8 cellular contexts compared by ENCODE assay signal in the genomic region with DNA sequence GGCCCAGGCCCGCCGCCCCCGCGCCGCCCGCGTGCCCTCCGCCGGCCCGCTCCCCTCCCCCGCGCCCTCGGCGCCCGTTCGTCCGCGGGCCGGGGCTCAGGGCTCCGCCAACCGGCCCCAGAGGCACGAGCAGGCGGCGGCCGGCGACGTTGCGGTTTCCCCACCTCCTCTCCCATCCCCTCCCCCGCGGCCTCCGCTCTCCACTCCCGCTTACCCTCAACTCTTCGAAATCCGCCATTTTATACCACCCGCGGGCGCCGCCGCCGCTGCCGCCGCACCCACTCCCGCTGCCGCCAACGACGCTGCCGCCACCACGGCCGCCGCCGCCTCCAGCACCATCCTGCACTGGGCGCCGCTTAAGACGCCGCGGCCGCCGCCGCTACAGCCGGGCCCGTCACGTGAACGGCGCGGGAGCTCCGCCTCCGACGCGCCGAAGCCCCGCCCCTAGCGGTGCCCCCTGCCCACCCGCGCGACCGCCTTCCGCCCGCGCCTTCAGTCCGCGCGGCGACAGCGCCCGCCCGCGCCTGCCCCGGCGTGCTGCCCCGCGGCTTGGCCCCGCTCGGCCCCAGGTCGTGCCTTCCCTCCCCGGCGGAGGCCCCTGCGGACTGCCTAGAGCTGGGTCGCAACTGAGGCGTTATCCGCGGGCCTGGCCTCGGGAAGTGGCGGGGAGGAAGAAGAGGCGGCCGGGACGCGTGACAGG. TPM values are rescaled to one million over a fixed set of nuclear protein-coding genes. Genes with fewer than 3 reads are reported as not detected.
DNase-seq lines count a peak whose midpoint lies in the region; ATAC-seq lines count a peak whose summit lies in the region.

Gene KATNAL2, plus strand, starts transcription at position 495 of the 700 bp plus-strand sequence. CDS start 29,271 bp downstream, outside the sequence.
Gene PIAS2, minus strand, starts transcription at position 400 of the 700 bp plus-strand sequence. Its CDS starts 162 bp downstream, at position 238.

- no peaks in the 10 kb centered on the region for H3K27me3 Mint-ChIP-seq in effector memory CD8-positive, alpha-beta T cell

- peaks cover 3% of the 10 kb centered on the region for H3K36me3 Mint-ChIP-seq in effector memory CD8-positive, alpha-beta T cell (ENCODE audit: insufficient read depth)

- peak within 1 kb of the TSS; percentile 85 to 92 for H3K27ac Mint-ChIP-seq in effector memory CD8-positive, alpha-beta T cell

- H3K56ac ChIP-seq in mesendoderm (ENCODE audit: low read length), result peak within 1 kb of the TSS; percentile 95

- peaks cover 29 to 42% of the 10 kb centered on the region in 2 donors for H3K4me1 Mint-ChIP-seq in effector memory CD8-positive, alpha-beta T cell (ENCODE audit: low read depth in 2 of 2)

- H3K9me3 Mint-ChIP-seq in effector memory CD8-positive, alpha-beta T cell, result no peaks in the 10 kb centered on the region

- peaks cover 17% of the 10 kb centered on the region for H3K79me2 ChIP-seq in mesendoderm (ENCODE audit: control insufficient read depth, insufficient read depth, low read length)

- no CpG with 5 or more reads among the region's 107 CpGs for WGBS in mesendoderm (ENCODE audit: extremely low coverage, insufficient coverage, low lambda C conversion rate)

- no peak within 1 kb of the TSS for H2BK15ac ChIP-seq in mesendoderm (replicated peaks; ENCODE audit: low read depth)

- H4K8ac ChIP-seq in mesendoderm (ENCODE audit: low read depth, low read length), result no peak within 1 kb of the TSS

- H4K5ac ChIP-seq in mesendoderm (ENCODE audit: low read length), result no peak within 1 kb of the TSS

- H3K4me1 ChIP-seq in mesendoderm (ENCODE audit: control insufficient read depth, low read depth, low read length), result peaks cover 3% of the 10 kb centered on the region

- ATAC-seq in GM19324 (IDR thresholded peaks at IDR 0.05; ENCODE audit: low FRiP score, unreplicated experiment) (peak; percentile 94), HG03457 (IDR thresholded peaks at IDR 0.05; ENCODE audit: unreplicated experiment) (peak; percentile 76)
- peak; percentile 83 for ATAC-seq in effector memory CD8-positive, alpha-beta T cell (replicated peaks)

- H3K9ac ChIP-seq in mesendoderm (ENCODE audit: low read length), result peak within 1 kb of the TSS; percentile 86

- peak within 1 kb of the TSS; percentile 80 for H3K27ac ChIP-seq in mesendoderm (ENCODE audit: low read depth, low read length)

- peak within 1 kb of the TSS; percentile 9 for H2BK5ac ChIP-seq in mesendoderm (ENCODE audit: low read length)

- H3K79me1 ChIP-seq in mesendoderm (ENCODE audit: low read length), result peaks cover 8% of the 10 kb centered on the region

- peak within 1 kb of the TSS; percentile 83 to 84 for H3K4me3 Mint-ChIP-seq in effector memory CD8-positive, alpha-beta T cell

- DNase-seq in CD1c-positive myeloid dendritic cell (ENCODE audit: extremely low spot score), result peak; percentile 84
- peak; percentile 89 for DNase-seq in NCI-H82 (lab: John Stamatoyannopoulos, UW)
- DNase-seq in activated CD8-positive, alpha-beta memory T cell treated with anti-CD3 and anti-CD28 coated beads for 4 hours (ENCODE audit: low read depth in 2 of 2), result peak; percentile 45 to 47
- DNase-seq in effector memory CD8-positive, alpha-beta T cell, result peak; percentile 58 to 69 (median 60)
- peak; percentile 76 for DNase-seq in mesendoderm
- DNase-seq in stimulated activated CD8-positive, alpha-beta memory T cell treated with anti-CD3 and anti-CD28 coated beads, Interleukin-12 subunit alpha, Interleukin-12 subunit beta, amount 100 ng/mL, for 4 hours (ENCODE audit: low read depth), result peak; percentile 68

- peak within 1 kb of the TSS; percentile 33 for H2BK120ac ChIP-seq in mesendoderm (ENCODE audit: low read depth, low read length)

- H3K36me3 ChIP-seq in mesendoderm (ENCODE audit: control insufficient read depth, insufficient read depth, low read length), result no peaks in the 10 kb centered on the region

- no peak within 1 kb of the TSS for H3K23ac ChIP-seq in mesendoderm (ENCODE audit: low read length)

- H3K18ac ChIP-seq in mesendoderm (ENCODE audit: low read length), result peak within 1 kb of the TSS; percentile 89

- H3K27me3 ChIP-seq in mesendoderm (ENCODE audit: insufficient read depth, low read length, poor library complexity), result no peaks in the 10 kb centered on the region

- no peak within 1 kb of the TSS for H2AK5ac ChIP-seq in mesendoderm (ENCODE audit: low read length)

- H3K4me3 ChIP-seq in mesendoderm (ENCODE audit: low read length), result peak within 1 kb of the TSS; percentile 75

- H3K4ac ChIP-seq in mesendoderm (ENCODE audit: low read depth, low read length), result peak within 1 kb of the TSS; percentile 76

- H3K4me2 ChIP-seq in mesendoderm (ENCODE audit: low read length), result peak within 1 kb of the TSS; percentile 92

RNA-seq across cellular contexts. Expression of gene KATNAL2, which starts in this region (rescaled TPM):
- polyA plus RNA-seq in mesendoderm (2013, experiment 1 of 2), result 3.3 TPM
- 3.4 TPM for polyA plus RNA-seq in mesendoderm (2013, experiment 2 of 2)

RNA-seq across cellular contexts. Expression of gene PIAS2, which starts in this region (rescaled TPM):
- 34.0 TPM for polyA plus RNA-seq in mesendoderm (2013, experiment 1 of 2)
- 36.2 TPM for polyA plus RNA-seq in mesendoderm (2013, experiment 2 of 2)

Comparison
In these comparisons a context has a peak if more than half of its experiments do, and no peak if none do; other contexts are left out.
1. Peak in every context shown above with its lines: DNase-seq, ATAC-seq, H3K4me3 ChIP-seq and H3K27ac ChIP-seq.